13 cellular contexts compared by ENCODE assay signal in the genomic region with DNA sequence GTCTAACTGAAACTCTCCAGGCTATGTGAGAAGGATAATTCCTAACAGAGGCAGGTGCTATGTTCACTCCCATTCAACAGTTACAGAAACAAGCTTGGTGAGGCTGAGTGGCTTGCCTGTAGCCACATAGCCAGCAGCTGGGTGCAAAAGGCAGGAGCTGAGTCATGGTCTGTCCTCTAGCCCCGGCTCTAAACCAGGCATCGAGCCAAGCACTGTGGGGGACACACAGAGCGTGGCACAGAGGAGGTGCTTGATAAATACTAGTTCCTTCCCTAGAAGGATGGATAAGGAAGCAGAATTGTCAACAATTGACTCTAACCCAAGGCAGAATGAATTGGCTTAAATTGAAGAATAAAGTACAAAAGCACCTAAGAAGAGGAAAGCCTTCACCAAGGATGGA. TPM values are rescaled to one million over a fixed set of nuclear protein-coding genes. Genes with fewer than 3 reads are reported as not detected.
DNase-seq lines count a peak whose midpoint lies in the region; ATAC-seq and TF ChIP-seq lines count a peak whose summit lies in the region.
"Had no signal": no experiment of that assay in that cellular context is flagged by ENCODE, and none has a peak within 500 bp of the region (broad histone marks: within the 10 kb centered on the region; RNA-seq: fewer than 3 reads in every experiment).

No MANE protein-coding gene starts in this region.

- ATAC-seq in psoas muscle = no peak

- intact Hi-C loops in psoas muscle (cut with DNase I) = no loop called here

- no peaks in the 10 kb centered on the region for H3K4me1 ChIP-seq in endodermal cell (ENCODE audit: control insufficient read depth, insufficient read depth, low read length)
- no peaks in the 10 kb centered on the region for H3K4me1 ChIP-seq in psoas muscle

- H3K27ac ChIP-seq in endodermal cell (ENCODE audit: low read depth, low read length) (no peak overlapping the region), psoas muscle (no peak overlapping the region)
- H3K27ac ChIP-seq: tibial nerve had no signal

- H3K9ac ChIP-seq in endodermal cell (ENCODE audit: extremely low read depth, low read length, poor library complexity, severe bottlenecking) = no peak overlapping the region

- H3K36me3 ChIP-seq in endodermal cell (ENCODE audit: control insufficient read depth, insufficient read depth, low read length) (no peaks in the 10 kb centered on the region), psoas muscle (ENCODE audit: insufficient read depth in 1 of 2, low read depth in 1 of 2) (no peaks in the 10 kb centered on the region)
- H3K36me3 ChIP-seq: tibial nerve had no signal

- no peaks in the 10 kb centered on the region for H3K9me3 ChIP-seq in endodermal cell (ENCODE audit: control insufficient read depth, low read length)
- no peaks in the 10 kb centered on the region for H3K9me3 ChIP-seq in psoas muscle
- H3K9me3 ChIP-seq: tibial nerve had no signal

- H3K4me3 ChIP-seq in endodermal cell (ENCODE audit: low read length) = no peak overlapping the region
- H3K4me3 ChIP-seq in psoas muscle = no peak overlapping the region
- H3K4me3 ChIP-seq: GM23338, tibial nerve had no signal

- peaks cover 85% of the 10 kb centered on the region for H3K27me3 ChIP-seq in endodermal cell (ENCODE audit: control insufficient read depth, insufficient read depth, low read length, poor library complexity, severe bottlenecking)
- peaks cover 0 to 42% (median 4%) of the 10 kb centered on the region in 3 donors for H3K27me3 ChIP-seq in psoas muscle (ENCODE audit: insufficient read depth in 3 of 3, low read length in 2 of 3)

- no peak overlapping the region for H3K4me3 Mint-ChIP-seq in endodermal cell
- H3K4me3 Mint-ChIP-seq: activated naive CD8-positive, alpha-beta T cell treated with anti-CD3 and anti-CD28 coated beads for 36 hours; GM23338 had no signal

- H3K36me3 Mint-ChIP-seq in endodermal cell (ENCODE audit: low read depth) = no peaks in the 10 kb centered on the region
- H3K36me3 Mint-ChIP-seq: activated naive CD8-positive, alpha-beta T cell treated with anti-CD3 and anti-CD28 coated beads for 36 hours had no signal

- no peak overlapping the region for H3K27ac Mint-ChIP-seq in endodermal cell
- H3K27ac Mint-ChIP-seq: activated naive CD8-positive, alpha-beta T cell treated with anti-CD3 and anti-CD28 coated beads for 36 hours; GM23338; immature natural killer cell had no signal

- DNase-seq in CD1c-positive myeloid dendritic cell (ENCODE audit: extremely low spot score) (peak; percentile 51), H4 (ENCODE audit: low spot score) (peak; percentile 67), NCI-H460 (ENCODE audit: extremely low read depth, low read depth) (peak; percentile 19), endodermal cell (peak; percentile 41), psoas muscle (no peak), dedifferentiated amniotic fluid mesenchymal stem cell (ENCODE audit: extremely low spot score) (no peak), NK-92 (lab: John Stamatoyannopoulos, UW; ENCODE audit: unreplicated experiment) (no peak), GM20000 (ENCODE audit: low spot score) (no peak)
- DNase-seq: activated CD4-positive, alpha-beta T cell treated with anti-CD3 and anti-CD28 coated beads for 1 hour; activated naive CD8-positive, alpha-beta T cell treated with anti-CD3 and anti-CD28 coated beads for 36 hours; immature natural killer cell had no signal

- WGBS in endodermal cell (ENCODE audit: insufficient coverage in 1 of 2, insufficient read length in 1 of 2), 2 experiments = 81% methylated on average over 3 of the region's 3 CpGs; no CpG with 5 or more reads in 1 of the 2 experiments
- WGBS in psoas muscle, 3 donors = 12 to 17% (median 14%) methylated on average over 3 of the region's 3 CpGs

- H3K27me3 Mint-ChIP-seq in endodermal cell (ENCODE audit: insufficient read depth) = peaks cover 79% of the 10 kb centered on the region
- H3K27me3 Mint-ChIP-seq: activated naive CD8-positive, alpha-beta T cell treated with anti-CD3 and anti-CD28 coated beads for 36 hours had no signal

- no peaks in the 10 kb centered on the region for H3K9me3 Mint-ChIP-seq in endodermal cell
- H3K9me3 Mint-ChIP-seq: activated naive CD8-positive, alpha-beta T cell treated with anti-CD3 and anti-CD28 coated beads for 36 hours; GM23338; immature natural killer cell had no signal

- peaks cover 10% of the 10 kb centered on the region for H3K4me1 Mint-ChIP-seq in endodermal cell

- no peak for TF ChIP-seq CTCF in endodermal cell (conservative IDR thresholded peaks at IDR 0.05)
- TF ChIP-seq CTCF in psoas muscle (IDR thresholded peaks at IDR 0.05) = no peak
- no peak for TF ChIP-seq CTCF in GM20000 (IDR thresholded peaks at IDR 0.05; ENCODE audit: extremely low read depth, missing control alignments)

RNA-seq across cellular contexts. Expression of a gene that starts 10.4 kb away (rescaled TPM):
- 0.06 and 0.52 TPM in 2 replicates for total RNA-seq in H4 (2014; rRNA removed; shearing (Covaris generic))
- total RNA-seq in NCI-H460 (2014; rRNA removed; shearing (Covaris generic)) = not detected in 2 replicates
- not detected in 2 replicates for polyA plus RNA-seq in NCI-H460 (2014; cell fraction: nucleus; rRNA removed)
- total RNA-seq in endodermal cell (under 1 TPM; 0.11 to 0.57 TPM), psoas muscle (1 to 10 TPM in 1 of 4 donors, under 1 TPM in 3; 0.05 to 1.1 (median 0.64) TPM)
- 7.8 TPM for polyA plus RNA-seq in endodermal cell (2013, experiment 1 of 2)
- polyA plus RNA-seq in endodermal cell (2013, experiment 2 of 2) = 7.9 TPM
- under 1 TPM; 0.06 to 0.43 (median 0.14) TPM for polyA plus RNA-seq in psoas muscle
- polyA plus RNA-seq: immature natural killer cell had no signal

RNA-seq across cellular contexts. Expression of a gene that starts 58.2 kb away (rescaled TPM):
- total RNA-seq in H4 (2014; rRNA removed; shearing (Covaris generic)) = not detected in 2 replicates
- not detected in 2 replicates for total RNA-seq in NCI-H460 (2014; rRNA removed; shearing (Covaris generic))
- polyA plus RNA-seq in NCI-H460 (2014; cell fraction: nucleus; rRNA removed) = not detected in 2 replicates
- total RNA-seq in endodermal cell = under 1 TPM; 0.20 to 0.27 TPM
- polyA plus RNA-seq in endodermal cell (2013, experiment 1 of 2) = 1.2 TPM
- polyA plus RNA-seq in endodermal cell (2013, experiment 2 of 2) = 1.5 TPM
- total RNA-seq in psoas muscle = under 1 TPM in 3 of 4 donors, not detected in 1; 0.08 to 0.56 (median 0.16) TPM
- not detected for polyA plus RNA-seq in psoas muscle

Comparison
In these comparisons a context has a peak if more than half of its experiments do, and no peak if none do; other contexts are left out.
1. DNase-seq: peak in CD1c-positive myeloid dendritic cell (single experiment), H4 (single experiment), NCI-H460 (single experiment) and endodermal cell (single experiment); none in psoas muscle (0 of 2), dedifferentiated amniotic fluid mesenchymal stem cell (single experiment), NK-92 (single experiment) and GM20000 (single experiment).